In genomic region chr17:32084016-32084469, GRCh38 we compare ENCODE assay signal across 8 cellular contexts. TPM values are rescaled to one million over a fixed set of nuclear protein-coding genes. Genes with fewer than 3 reads are reported as not detected.
DNase-seq lines count a peak whose midpoint lies in the region; ATAC-seq and TF ChIP-seq lines count a peak whose summit lies in the region.
"Not testable (repeated sequence)": the region's sequence is repeated elsewhere in the genome, so short reads cannot be mapped to it uniquely, and the experiment has no call there.

No MANE protein-coding gene starts in this region.

- H2AFZ ChIP-seq in PC-9 = peak overlapping the region; percentile 77

- not testable (repeated sequence) for H3K79me2 ChIP-seq in PC-9 (ENCODE audit: low read depth)

- not testable (repeated sequence) for H3K9me2 ChIP-seq in PC-9 (ENCODE audit: insufficient read depth)

- TF ChIP-seq POLR2A in ovary (IDR thresholded peaks at IDR 0.05); transverse colon (IDR thresholded peaks at IDR 0.05): not testable (repeated sequence)

- H3K9me3 ChIP-seq in Caco-2; PC-9 (ENCODE audit: insufficient read depth, low read depth); ovary; transverse colon: not testable (repeated sequence)

- H3K27me3 ChIP-seq in Caco-2 (replicated peaks; ENCODE audit: control insufficient read depth, insufficient read depth, low read length); PC-9 (ENCODE audit: insufficient read depth, low read depth); ovary; transverse colon: not testable (repeated sequence)

- WGBS in ovary, 3 donors = 0% methylated on average over 4 to 11 of the region's 24 CpGs
- WGBS in transverse colon (ENCODE audit: low coverage in 1 of 2), 2 donors = 6% methylated on average over 6 of the region's 24 CpGs; no CpG with 5 or more reads in 1 of the 2 donors

- CTCF ChIA-PET in Caco-2 (lab: Charles Lee); PC-9 (lab: Charles Lee): not testable (repeated sequence)

- not testable (repeated sequence) for BruUV-seq in Caco-2 (replicated peaks; lab: Mats Ljungman, UMichigan); PC-9 (replicated peaks; lab: Mats Ljungman, UMichigan)

- H3K27me3 Mint-ChIP-seq in Caco-2 (ENCODE audit: insufficient read depth, unreplicated experiment) = not testable (repeated sequence)

- intact Hi-C loops in Caco-2 (cut with micrococcal nuclease; ENCODE audit: unreplicated experiment); PC-9 (cut with micrococcal nuclease; ENCODE audit: unreplicated experiment); left colon (cut with DNase I, micrococcal nuclease); ovary (cut with DNase I); transverse colon (cut with DNase I; ENCODE audit: low total_unique reads): not testable (repeated sequence)

- in situ Hi-C loops in astrocyte of the cerebellum (cut with HindIII; ENCODE audit: low sequenced_read_pairs); transverse colon (cut with MboI; ENCODE audit: low pct_ligation_motif_present in 1 of 4, low pct_unique_long_range_greater_than_20kb in 1 of 4, low sequenced_read_pairs in 3 of 4): not testable (repeated sequence)

- H3K27ac ChIP-seq in PC-9 = 0 out of 2 replicates have a peak overlapping the region, but pooled peaks have one; percentile 12
- peak overlapping the region in 1 of 2 donors; percentile 75 for H3K27ac ChIP-seq in ovary
- peak overlapping the region in 2 of 4 donors; percentile 9 to 31 for H3K27ac ChIP-seq in transverse colon

- H3K36me3 Mint-ChIP-seq in Caco-2 (ENCODE audit: insufficient read depth, unreplicated experiment) = not testable (repeated sequence)

- H3K4me2 ChIP-seq in PC-9 = peak overlapping the region; percentile 80

- H3K27ac Mint-ChIP-seq in Caco-2 (ENCODE audit: unreplicated experiment) = not testable (repeated sequence)

- ATAC-seq in left colon = peak; percentile 73

- H3K36me3 ChIP-seq in Caco-2 (ENCODE audit: control insufficient read depth, insufficient read depth, low read length); PC-9 (ENCODE audit: low read depth); ovary; transverse colon: not testable (repeated sequence)

- not testable (repeated sequence) for H4K20me1 ChIP-seq in PC-9 (ENCODE audit: insufficient read depth)

- POLR2A ChIA-PET in Caco-2 (lab: Charles Lee); PC-9 (lab: Charles Lee; ENCODE audit: unreplicated experiment): not testable (repeated sequence)

- DNase-seq in Caco-2, PC-9, left colon, transverse colon: not testable (repeated sequence)
- peak; percentile 18 for DNase-seq in NCI-H1092 (lab: John Stamatoyannopoulos, UW)
- DNase-seq in astrocyte of the cerebellum (ENCODE audit: low read depth) = peak; percentile 13
- DNase-seq in fibroblast of gingiva (ENCODE audit: low read depth) = peak; percentile 67
- peak; percentile 55 to 77 (median 66) for DNase-seq in ovary

- TF ChIP-seq CTCF in Caco-2 (IDR thresholded peaks at IDR 0.05; ENCODE audit: insufficient read depth in 1 of 2, low read depth in 1 of 2, low read length in 1 of 2, severe bottlenecking in 1 of 2, unreplicated experiment in 1 of 2); PC-9 (conservative IDR thresholded peaks at IDR 0.05); astrocyte of the cerebellum (IDR thresholded peaks at IDR 0.05; ENCODE audit: low read depth, low read length, missing control alignments); ovary (IDR thresholded peaks at IDR 0.05); transverse colon (IDR thresholded peaks at IDR 0.05): not testable (repeated sequence)

- H3K4me1 Mint-ChIP-seq in Caco-2 (ENCODE audit: low read depth, unreplicated experiment) = not testable (repeated sequence)

- not testable (repeated sequence) for H3K4me3 Mint-ChIP-seq in Caco-2 (ENCODE audit: unreplicated experiment)

- H3F3A ChIP-seq in PC-9 (ENCODE audit: insufficient read depth, low read depth) = not testable (repeated sequence)

- H3K9me3 Mint-ChIP-seq in Caco-2 (ENCODE audit: unreplicated experiment) = not testable (repeated sequence)

- TF ChIP-seq EP300 in ovary (IDR thresholded peaks at IDR 0.05); transverse colon (IDR thresholded peaks at IDR 0.05; ENCODE audit: low read depth): not testable (repeated sequence)

- not testable (repeated sequence) for H3K4me1 ChIP-seq in Caco-2; PC-9 (replicated peaks; ENCODE audit: insufficient read depth); ovary (ENCODE audit: insufficient read depth); transverse colon

- H3K4me3 ChIP-seq in Caco-2 (ENCODE audit: low read depth, low read length) (peak overlapping the region; percentile 33), PC-9 (peak overlapping the region; percentile 64), astrocyte of the cerebellum (ENCODE audit: low read depth, low read length) (peak overlapping the region; percentile 35), ovary (peak overlapping the region; percentile 40), transverse colon (peak overlapping the region; percentile 38 to 60 (median 48))

RNA-seq across cellular contexts. Expression of gene RHOT1, which starts 58.3 kb away (rescaled TPM):
- total RNA-seq in Caco-2 (2022) (31.8 and 33.3 TPM in 2 replicates), PC-9 (2021) (20.4 and 28.3 TPM in 2 replicates), left colon (10 to 100 TPM; 23.0 to 23.1 TPM), ovary (10 to 100 TPM; 33.1 to 51.7 (median 41.3) TPM), transverse colon (10 to 100 TPM; 10.5 to 43.3 (median 30.8) TPM)
- 10 to 100 TPM; 32.8 to 33.5 TPM for polyA plus RNA-seq in ovary
